Comparison of ENCODE assay signal across 35 cellular contexts in the genomic region with DNA sequence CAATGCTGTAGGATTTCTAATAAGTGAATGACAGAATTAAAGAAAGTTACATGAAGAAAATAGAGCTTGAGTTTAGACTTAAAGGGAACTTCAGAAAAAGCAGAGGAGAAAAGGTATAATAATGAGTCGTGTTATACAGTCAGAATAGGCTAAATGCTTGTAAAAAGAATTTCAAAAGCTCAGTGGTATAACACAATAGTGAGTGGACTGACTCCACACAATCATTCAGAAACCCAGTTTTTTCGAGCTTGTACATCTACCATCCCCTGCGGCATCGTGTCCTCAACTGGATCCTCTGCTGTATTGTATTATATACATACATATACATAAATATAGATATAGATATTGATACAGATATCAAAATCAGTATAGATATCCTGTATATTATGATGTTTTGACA.
"Had no signal": no experiment of that assay in that cellular context is flagged by ENCODE, and none has a peak within 500 bp of the region (broad histone marks: within the 10 kb centered on the region; RNA-seq: fewer than 3 reads in every experiment).

No MANE protein-coding gene starts in this region.

- ATAC-seq: activated CD8-positive, alpha-beta T cell treated with anti-CD3 and anti-CD28 coated beads for 36 hours; activated T-cell treated with anti-CD3 and anti-CD28 coated beads, Interleukin-2, amount 50 U/mL, for 4 hours; activated T-helper 17 cell treated with anti-CD3 and anti-CD28 coated beads, Interleukin-2, amount 50 U/mL, for 72 hours; body of pancreas had no signal

- DNase-seq: activated B cell treated with CpG ODN at 0.5 μM for 24 hours; activated CD4-positive, alpha-beta memory T cell treated with anti-CD3 and anti-CD28 coated beads for 36 hours; activated CD4-positive, alpha-beta T cell treated with anti-CD3 and anti-CD28 coated beads for 48 hours; activated CD4-positive, alpha-beta T cell treated with anti-CD3 and anti-CD28 coated beads, Interleukin-2, amount 10 ng/mL, durations not matched to agents 7 days and 5 days; activated CD4-positive, alpha-beta T cell treated with anti-CD3 and anti-CD28 coated beads, Interleukin-2, amount 50 U/mL, for 4 hours; activated CD4-positive, CD25-positive, alpha-beta regulatory T cell treated with anti-CD3 and anti-CD28 coated beads, Interleukin-2, amount 50 U/mL, for 72 hours; activated CD8-positive, alpha-beta memory T cell treated with anti-CD3 and anti-CD28 coated beads, Interleukin-2, amount 50 U/mL, for 4 hours; activated CD8-positive, alpha-beta T cell treated with anti-CD3 and anti-CD28 coated beads for 36 hours; activated effector memory CD4-positive, alpha-beta T cell treated with anti-CD3 and anti-CD28 coated beads, Interleukin-2, amount 50 U/mL, for 16 hours; activated gamma-delta T cell treated with Interleukin-2 at 50 U/mL for 16 hours; activated naive CD4-positive, alpha-beta T cell; activated naive CD4-positive, alpha-beta T cell treated with anti-CD3 and anti-CD28 coated beads for 36 hours; activated naive CD4-positive, alpha-beta T cell treated with anti-CD3 and anti-CD28 coated beads, Interleukin-2, amount 50 U/mL, for 16 hours; activated naive CD8-positive, alpha-beta T cell treated with anti-CD3 and anti-CD28 coated beads for 36 hours; activated T-cell treated with anti-CD3 and anti-CD28 coated beads for 4 hours; activated T-cell treated with anti-CD3 and anti-CD28 coated beads, Interleukin-2, amount 50 U/mL, for 1 hour; activated T-cell treated with anti-CD3 and anti-CD28 coated beads, Interleukin-2, amount 50 U/mL, for 4 hours; activated T-cell treated with anti-CD3 and anti-CD28 coated beads, Interleukin-2, amount 50 U/mL, for 72 hours; adrenal gland; amniotic stem cell; aorta; body of pancreas; brain microvascular endothelial cell; central memory CD4-positive, alpha-beta T cell; T-helper 2 cell; T-helper 9 cell had no signal

- H3K9me3 Mint-ChIP-seq: activated B cell treated with CpG ODN at 0.5 μM for 24 hours; activated CD4-positive, alpha-beta memory T cell treated with anti-CD3 and anti-CD28 coated beads for 36 hours; activated CD4-positive, alpha-beta T cell treated with anti-CD3 and anti-CD28 coated beads, Interleukin-2, amount 10 ng/mL, durations not matched to agents 7 days and 5 days; activated T-helper 1 cell treated with anti-CD3 and anti-CD28 coated beads, Interleukin-12 subunit alpha, Interleukin-12 subunit beta, Interleukin-2, Interleukin-4 antibody, amounts not matched to agents 30 ng/mL and 10 ng/mL and 1 ng/mL, durations not matched to agents 14 hours and 24 hours and 36 hours; T-helper 1 cell treated with Interleukin-12 subunit alpha and Interleukin-12 subunit beta and Interleukin-4 antibody, amounts not matched to agents 30 μg/mL and 1 μg/mL, for 36 hours; T-helper 2 cell treated with Interferon-gamma antibody and Interleukin-4, amounts not matched to agents 5 μg/mL and 100 μg/mL, for 36 hours had no signal

- H3K27ac ChIP-seq: adrenal gland, body of pancreas, brain microvascular endothelial cell, breast epithelium, VCaP had no signal

- H3K4me1 ChIP-seq: body of pancreas, breast epithelium had no signal

- H3K4me3 Mint-ChIP-seq: activated B cell treated with CpG ODN at 0.5 μM for 24 hours; activated CD4-positive, alpha-beta memory T cell treated with anti-CD3 and anti-CD28 coated beads for 36 hours; activated CD4-positive, alpha-beta T cell treated with anti-CD3 and anti-CD28 coated beads, Interleukin-2, amount 10 ng/mL, durations not matched to agents 7 days and 5 days; activated CD8-positive, alpha-beta T cell treated with anti-CD3 and anti-CD28 coated beads for 36 hours; activated naive CD4-positive, alpha-beta T cell treated with anti-CD3 and anti-CD28 coated beads for 36 hours; activated naive CD8-positive, alpha-beta T cell treated with anti-CD3 and anti-CD28 coated beads for 36 hours; activated T-cell treated with anti-CD3 and anti-CD28 coated beads, Interleukin-2, amount 50 U/mL, for 4 hours; activated T-cell treated with anti-CD3 and anti-CD28 coated beads, Interleukin-2, amount 50 U/mL, for 72 hours; activated T-helper 1 cell treated with anti-CD3 and anti-CD28 coated beads, Interleukin-12 subunit alpha, Interleukin-12 subunit beta, Interleukin-2, Interleukin-4 antibody, amounts not matched to agents 30 ng/mL and 10 ng/mL and 1 ng/mL, durations not matched to agents 14 hours and 24 hours and 36 hours; activated T-helper 17 cell treated with anti-CD3 and anti-CD28 coated beads, Interleukin-2, amount 50 U/mL, for 72 hours; T-helper 1 cell treated with Interleukin-12 subunit alpha and Interleukin-12 subunit beta and Interleukin-4 antibody, amounts not matched to agents 30 μg/mL and 1 μg/mL, for 36 hours; T-helper 2 cell treated with Interferon-gamma antibody and Interleukin-4, amounts not matched to agents 5 μg/mL and 100 μg/mL, for 36 hours had no signal

- H3K27ac Mint-ChIP-seq: activated B cell treated with CpG ODN at 0.5 μM for 24 hours; activated CD4-positive, alpha-beta memory T cell treated with anti-CD3 and anti-CD28 coated beads for 36 hours; activated CD4-positive, alpha-beta T cell treated with anti-CD3 and anti-CD28 coated beads, Interleukin-2, amount 10 ng/mL, durations not matched to agents 7 days and 5 days; activated CD8-positive, alpha-beta T cell treated with anti-CD3 and anti-CD28 coated beads for 36 hours; activated naive CD4-positive, alpha-beta T cell treated with anti-CD3 and anti-CD28 coated beads for 36 hours; activated naive CD4-positive, alpha-beta T cell treated with anti-CD3 and anti-CD28 coated beads, Interleukin-2, amount 50 U/mL, for 72 hours; activated naive CD8-positive, alpha-beta T cell treated with anti-CD3 and anti-CD28 coated beads for 36 hours; activated T-cell treated with anti-CD3 and anti-CD28 coated beads, Interleukin-2, amount 50 U/mL, for 72 hours; activated T-helper 1 cell treated with anti-CD3 and anti-CD28 coated beads, Interleukin-12 subunit alpha, Interleukin-12 subunit beta, Interleukin-2, Interleukin-4 antibody, amounts not matched to agents 30 ng/mL and 10 ng/mL and 1 ng/mL, durations not matched to agents 14 hours and 24 hours and 36 hours; activated T-helper 17 cell treated with anti-CD3 and anti-CD28 coated beads, Interleukin-2, amount 50 U/mL, for 72 hours; T-helper 1 cell treated with Interleukin-12 subunit alpha and Interleukin-12 subunit beta and Interleukin-4 antibody, amounts not matched to agents 30 μg/mL and 1 μg/mL, for 36 hours; T-helper 2 cell treated with Interferon-gamma antibody and Interleukin-4, amounts not matched to agents 5 μg/mL and 100 μg/mL, for 36 hours had no signal

- H3K27me3 ChIP-seq: adrenal gland, body of pancreas, brain microvascular endothelial cell, breast epithelium had no signal

- H3K27me3 Mint-ChIP-seq: activated B cell treated with CpG ODN at 0.5 μM for 24 hours; activated CD4-positive, alpha-beta memory T cell treated with anti-CD3 and anti-CD28 coated beads for 36 hours; activated CD4-positive, alpha-beta T cell treated with anti-CD3 and anti-CD28 coated beads, Interleukin-2, amount 10 ng/mL, durations not matched to agents 7 days and 5 days; activated CD8-positive, alpha-beta T cell treated with anti-CD3 and anti-CD28 coated beads for 36 hours; activated naive CD8-positive, alpha-beta T cell treated with anti-CD3 and anti-CD28 coated beads for 36 hours; activated T-helper 17 cell treated with anti-CD3 and anti-CD28 coated beads, Interleukin-2, amount 50 U/mL, for 72 hours had no signal

- FAIRE-seq: astrocyte, TTC549 had no signal

- H3K9me3 ChIP-seq: adrenal gland, body of pancreas, breast epithelium had no signal

- H3K4me3 ChIP-seq: adrenal gland, body of pancreas, breast epithelium had no signal

- H3K4me1 Mint-ChIP-seq: activated CD4-positive, alpha-beta T cell treated with anti-CD3 and anti-CD28 coated beads, Interleukin-2, amount 10 ng/mL, durations not matched to agents 7 days and 5 days had no signal

- H3K36me3 ChIP-seq: adrenal gland, brain microvascular endothelial cell, breast epithelium had no signal
